In genomic region chr17:385836-386144, GRCh38 we compare ENCODE assay signal across 9 cellular contexts. TPM values are rescaled to one million over a fixed set of nuclear protein-coding genes. Genes with fewer than 3 reads are reported as not detected.
DNase-seq lines count a peak whose midpoint lies in the region; ATAC-seq and TF ChIP-seq lines count a peak whose summit lies in the region.
"Had no signal": no experiment of that assay in that cellular context is flagged by ENCODE, and none has a peak within 500 bp of the region (broad histone marks: within the 10 kb centered on the region; RNA-seq: fewer than 3 reads in every experiment).

No MANE protein-coding gene starts in this region.

- peak overlapping the region; percentile 66 for H3K4me3 ChIP-seq in OCI-LY7 (ENCODE audit: low read depth, low read length, poor library complexity, severe bottlenecking)
- H3K4me3 ChIP-seq in thoracic aorta = peak overlapping the region; percentile 58

- TF ChIP-seq CTCF in OCI-LY7 (conservative IDR thresholded peaks at IDR 0.05; ENCODE audit: low read length) (no peak), foreskin keratinocyte (conservative IDR thresholded peaks at IDR 0.05) (no peak), thoracic aorta (IDR thresholded peaks at IDR 0.05) (no peak)

- H3K4me2 ChIP-seq in OCI-LY7 (ENCODE audit: low read length) = peak overlapping the region; percentile 68; the same call in 1 of the 2 replicates

- H3K36me3 ChIP-seq in OCI-LY7 (ENCODE audit: insufficient read depth, low read length) (no peaks in the 10 kb centered on the region), thoracic aorta (no peaks in the 10 kb centered on the region)

- ATAC-seq in foreskin keratinocyte (peak; percentile 18), thoracic aorta (ENCODE audit: insufficient number of reproducible peaks, low FRiP score, low read depth) (no peak), GM21619 (IDR thresholded peaks at IDR 0.05; ENCODE audit: unreplicated experiment) (no peak)

- H3K4me1 ChIP-seq in OCI-LY7 (ENCODE audit: insufficient read depth, low read length, poor library complexity, severe bottlenecking) = peaks cover 5% of the 10 kb centered on the region
- H3K4me1 ChIP-seq in foreskin keratinocyte = no peaks in the 10 kb centered on the region
- peaks cover 2 to 13% of the 10 kb centered on the region in 2 donors for H3K4me1 ChIP-seq in thoracic aorta (ENCODE audit: control insufficient read depth in 1 of 2, low read depth in 2 of 2)

- H3K27ac ChIP-seq in OCI-LY7 (ENCODE audit: low read depth, low read length, poor library complexity, severe bottlenecking) = no peak overlapping the region
- H3K27ac ChIP-seq in foreskin keratinocyte = no peak overlapping the region
- no peak overlapping the region for H3K27ac ChIP-seq in thoracic aorta

- no peak overlapping the region for H2AFZ ChIP-seq in OCI-LY7 (ENCODE audit: low read length)

- H3K9me3 ChIP-seq in OCI-LY7 (ENCODE audit: low read length) (no peaks in the 10 kb centered on the region), thoracic aorta (no peaks in the 10 kb centered on the region)

- DNase-seq in NCI-H2196 treated with DMSO at 0.1 percent for 48 hours (lab: John Stamatoyannopoulos, UW; ENCODE audit: unreplicated experiment) = peak; percentile 38
- no peak for DNase-seq in NCI-H2196 (lab: John Stamatoyannopoulos, UW; ENCODE audit: unreplicated experiment)
- DNase-seq in OCI-LY7 (ENCODE audit: low spot score) = no peak
- DNase-seq in foreskin keratinocyte = no peak
- DNase-seq in thoracic aorta (ENCODE audit: low spot score) = no peak
- no peak for DNase-seq in activated effector memory CD4-positive, alpha-beta T cell treated with Interleukin-2 at 50 U/mL for 16 hours
- no peak for DNase-seq in SIG-M5 treated with dmso at 0.1 percent for 504 hours (lab: John Stamatoyannopoulos, UW; ENCODE audit: unreplicated experiment)
- DNase-seq: NCI-H524 treated with DMSO at 0.1 percent for 48 hours had no signal

- BruUV-seq in OCI-LY7 (replicated peaks; lab: Mats Ljungman, UMichigan) = no TSS peak

- no peaks in the 10 kb centered on the region for H3K9me2 ChIP-seq in OCI-LY7 (ENCODE audit: insufficient read depth, low read length)

- CTCF ChIA-PET in OCI-LY7 (lab: Charles Lee; ENCODE audit: unreplicated experiment) = no interaction called here

- no peaks in the 10 kb centered on the region for H4K20me1 ChIP-seq in OCI-LY7 (ENCODE audit: insufficient read depth, low read length)

- intact Hi-C loops in OCI-LY7 (cut with micrococcal nuclease; ENCODE audit: unreplicated experiment) = loop anchor here (2.0 kb wide), 2 partner anchors 221 to 241 kb away; no protein-coding TSS in a partner anchor

- peaks cover 26% of the 10 kb centered on the region for H3K27me3 ChIP-seq in foreskin keratinocyte
- no peaks in the 10 kb centered on the region for H3K27me3 ChIP-seq in thoracic aorta (replicated peaks; ENCODE audit: insufficient read depth)

- POLR2A ChIA-PET in OCI-LY7 (lab: Charles Lee) = no interaction called here

- no peaks in the 10 kb centered on the region for H3K79me2 ChIP-seq in OCI-LY7 (ENCODE audit: insufficient read depth, low read depth, low read length)

RNA-seq across cellular contexts. Expression of gene RPH3AL, which starts 33.2 kb away (rescaled TPM):
- 1.0 and 5.9 TPM in 2 replicates for total RNA-seq in OCI-LY7 (2014; rRNA removed; shearing (Covaris generic))
- total RNA-seq in OCI-LY7 (2022) = 2.0 and 2.2 TPM in 2 replicates
- total RNA-seq in foreskin keratinocyte = 0.41 and 0.60 TPM in 2 replicates
- polyA plus RNA-seq in foreskin keratinocyte = 0.46 and 0.49 TPM in 2 replicates
- total RNA-seq in thoracic aorta = 10 to 100 TPM in 1 of 2 donors, 1 to 10 TPM in 1; 6.5 to 33.1 TPM

RNA-seq across cellular contexts. Expression of gene RFLNB, which starts 59.9 kb away (rescaled TPM):
- total RNA-seq in OCI-LY7 (2014; rRNA removed; shearing (Covaris generic)) = 14.8 and 15.7 TPM in 2 replicates
- total RNA-seq in OCI-LY7 (2022) (24.7 and 25.3 TPM in 2 replicates), foreskin keratinocyte (14.5 and 19.7 TPM in 2 replicates), thoracic aorta (10 to 100 TPM in 1 of 2 donors, 1 to 10 TPM in 1; 6.4 to 18.2 TPM)
- polyA plus RNA-seq in foreskin keratinocyte = 8.7 and 11.3 TPM in 2 replicates
